ENCODE assay signal across 9 cellular contexts in genomic region chr9:83062653-83063527, GRCh38. TPM values are rescaled to one million over a fixed set of nuclear protein-coding genes. Genes with fewer than 3 reads are reported as not detected.
DNase-seq lines count a peak whose midpoint lies in the region; ATAC-seq and TF ChIP-seq lines count a peak whose summit lies in the region.
"Had no signal": no experiment of that assay in that cellular context is flagged by ENCODE, and none has a peak within 500 bp of the region (broad histone marks: within the 10 kb centered on the region; RNA-seq: fewer than 3 reads in every experiment).

TSS of gene RASEF (minus strand) at chr9:83063142. CDS start at chr9:83062867, 275 bp downstream.

- H3K27ac ChIP-seq in GM23248 (no peak within 1 kb of the TSS), fibroblast of lung (ENCODE audit: insufficient read depth, low read length) (no peak within 1 kb of the TSS), psoas muscle (no peak within 1 kb of the TSS)
- no peak within 1 kb of the TSS for H3K27ac ChIP-seq in CD8-positive, alpha-beta T cell (ENCODE audit: low read depth, low read length)
- no peak within 1 kb of the TSS for H3K27ac ChIP-seq in CD4-positive, alpha-beta memory T cell (ENCODE audit: low read depth, low read length)
- H3K27ac ChIP-seq: KMS-11 had no signal

- TF ChIP-seq CTCF in fibroblast of lung (conservative IDR thresholded peaks at IDR 0.05 in 1 of 2, IDR thresholded peaks at IDR 0.05 in 1 of 2; ENCODE audit: low read depth in 1 of 2, low read length in 2 of 2) (no peak), psoas muscle (IDR thresholded peaks at IDR 0.05) (no peak), GM10248 (IDR thresholded peaks at IDR 0.05; ENCODE audit: control extremely low read depth, extremely low read depth, low read depth, missing control alignments) (no peak)
- TF ChIP-seq CTCF in CD8-positive, alpha-beta T cell (IDR thresholded peaks at IDR 0.05): no peak

- no peaks in the 10 kb centered on the region for H4K20me1 ChIP-seq in GM23248 (ENCODE audit: insufficient read depth)
- no peaks in the 10 kb centered on the region for H4K20me1 ChIP-seq in fibroblast of lung (ENCODE audit: control insufficient read depth, extremely low read depth, insufficient read depth, low read length)

- no peaks in the 10 kb centered on the region for H3K9me3 Mint-ChIP-seq in CD8-positive, alpha-beta T cell
- H3K9me3 Mint-ChIP-seq in CD4-positive, alpha-beta memory T cell: peaks cover 4 to 31% (median 8%) of the 10 kb centered on the region in 8 donors

- ATAC-seq in psoas muscle (peak in 3 of 4 donors; percentile 25 to 49 (median 26)), HG03520 (IDR thresholded peaks at IDR 0.05; ENCODE audit: unreplicated experiment) (no peak)
- ATAC-seq in CD8-positive, alpha-beta T cell: no peak

- H3K4me2 ChIP-seq in GM23248 (ENCODE audit: unreplicated experiment): peak within 1 kb of the TSS; percentile 65
- H3K4me2 ChIP-seq in fibroblast of lung (ENCODE audit: extremely low read depth, insufficient read depth, low read length): peak within 1 kb of the TSS; percentile 62
- H3K4me2 ChIP-seq: KMS-11 had no signal

- H3K4me3 Mint-ChIP-seq in CD8-positive, alpha-beta T cell: no peak within 1 kb of the TSS
- no peak within 1 kb of the TSS for H3K4me3 Mint-ChIP-seq in CD4-positive, alpha-beta memory T cell

- intact Hi-C loops in psoas muscle (cut with DNase I): no loop called here
- intact Hi-C loops in CD8-positive, alpha-beta T cell (cut with DNase I, micrococcal nuclease): no loop called here
- intact Hi-C loops in CD4-positive, alpha-beta memory T cell (cut with micrococcal nuclease): no loop called here

- H3K36me3 Mint-ChIP-seq in CD8-positive, alpha-beta T cell: no peaks in the 10 kb centered on the region
- H3K36me3 Mint-ChIP-seq in CD4-positive, alpha-beta memory T cell: no peaks in the 10 kb centered on the region

- H3K27me3 ChIP-seq in GM23248 (replicated peaks; ENCODE audit: insufficient read depth): peaks cover 10% of the 10 kb centered on the region
- peaks cover 12% of the 10 kb centered on the region for H3K27me3 ChIP-seq in fibroblast of lung (ENCODE audit: control insufficient read depth, insufficient read depth, low read length)
- H3K27me3 ChIP-seq in psoas muscle (ENCODE audit: insufficient read depth in 3 of 3, low read length in 2 of 3): peaks cover 0 to 63% (median 17%) of the 10 kb centered on the region in 3 donors
- H3K27me3 ChIP-seq in CD8-positive, alpha-beta T cell (ENCODE audit: insufficient read depth, low read length): no peaks in the 10 kb centered on the region
- H3K27me3 ChIP-seq in CD4-positive, alpha-beta memory T cell (ENCODE audit: insufficient read depth, low read length): no peaks in the 10 kb centered on the region

- H3K4me3 ChIP-seq in GM23248 (peak within 1 kb of the TSS; percentile 55), fibroblast of lung (replicated peaks in 1 of 4; ENCODE audit: control extremely low read depth in 1 of 4, insufficient read depth in 1 of 4, low read depth in 3 of 4, low read length in 4 of 4) (peak within 1 kb of the TSS; percentile 16 to 64 (median 31)), psoas muscle (peak within 1 kb of the TSS; percentile 61)
- H3K4me3 ChIP-seq in CD8-positive, alpha-beta T cell (ENCODE audit: low read depth, low read length): no peak within 1 kb of the TSS
- H3K4me3 ChIP-seq in CD4-positive, alpha-beta memory T cell (ENCODE audit: low read length in 2 of 2): no peak within 1 kb of the TSS

- peaks cover 25% of the 10 kb centered on the region for H3F3A ChIP-seq in GM23248 (ENCODE audit: insufficient read depth)

- in situ Hi-C loops in GM23248 (cut with MboI): no loop called here

- H3K9me3 ChIP-seq in GM23248 (ENCODE audit: low read depth): no peaks in the 10 kb centered on the region
- no peaks in the 10 kb centered on the region for H3K9me3 ChIP-seq in fibroblast of lung (ENCODE audit: control insufficient read depth, insufficient read depth, low read depth, low read length)
- no peaks in the 10 kb centered on the region for H3K9me3 ChIP-seq in psoas muscle
- no peaks in the 10 kb centered on the region for H3K9me3 ChIP-seq in CD8-positive, alpha-beta T cell (ENCODE audit: low read length)
- H3K9me3 ChIP-seq in CD4-positive, alpha-beta memory T cell (ENCODE audit: control insufficient read depth in 1 of 2, low read length in 2 of 2): no peaks in the 10 kb centered on the region

- POLR2A ChIA-PET in CD8-positive, alpha-beta T cell (lab: Charles Lee): no interaction called here
- POLR2A ChIA-PET in CD4-positive, alpha-beta memory T cell (lab: Charles Lee; ENCODE audit: partially characterized antibody): no interaction called here
- POLR2A ChIA-PET in GM10248 (lab: Yijun Ruan, JAX): no interaction called here

- DNase-seq in GM23248 (peak; percentile 59), NCI-H69 (lab: John Stamatoyannopoulos, UW) (peak; percentile 98), fibroblast of lung (ENCODE audit: low read depth in 2 of 2) (peak; percentile 6 to 57), psoas muscle (peak in 1 of 2 donors; percentile 39), GM10248 (ENCODE audit: extremely low spot score) (no peak)
- no peak for DNase-seq in CD8-positive, alpha-beta T cell
- no peak for DNase-seq in CD4-positive, alpha-beta memory T cell

- 5 to 8% methylated on average over 54 to 85 of the region's 98 CpGs for WGBS in GM23248 (ENCODE audit: low coverage in 1 of 2, low lambda C conversion rate in 2 of 2, missing lambda C conversion rate in 2 of 2), 2 experiments
- 1% methylated on average over 67 to 98 of the region's 98 CpGs for WGBS in psoas muscle, 3 donors

- H2AFZ ChIP-seq in GM23248: peak within 1 kb of the TSS; percentile 51
- no peak within 1 kb of the TSS for H2AFZ ChIP-seq in fibroblast of lung (ENCODE audit: low read length)

- H3K79me2 ChIP-seq in GM23248 (ENCODE audit: insufficient read depth) (no peaks in the 10 kb centered on the region), fibroblast of lung (ENCODE audit: control insufficient read depth, insufficient read depth, low read length) (no peaks in the 10 kb centered on the region)

- H3K9ac ChIP-seq in GM23248 (no peak within 1 kb of the TSS), fibroblast of lung (ENCODE audit: insufficient read depth, low read length) (no peak within 1 kb of the TSS)
- H3K9ac ChIP-seq: KMS-11 had no signal

- H3K9me2 ChIP-seq in GM23248 (ENCODE audit: insufficient read depth): no peaks in the 10 kb centered on the region

- H3K36me3 ChIP-seq in GM23248 (ENCODE audit: low read depth) (no peaks in the 10 kb centered on the region), fibroblast of lung (ENCODE audit: control insufficient read depth, insufficient read depth, low read length) (no peaks in the 10 kb centered on the region), psoas muscle (ENCODE audit: insufficient read depth in 1 of 2, low read depth in 1 of 2) (no peaks in the 10 kb centered on the region)
- H3K36me3 ChIP-seq in CD8-positive, alpha-beta T cell (ENCODE audit: insufficient read depth, low read length): no peaks in the 10 kb centered on the region
- no peaks in the 10 kb centered on the region for H3K36me3 ChIP-seq in CD4-positive, alpha-beta memory T cell (ENCODE audit: insufficient read depth, low read length)

- CTCF ChIA-PET in CD8-positive, alpha-beta T cell (lab: Charles Lee): no interaction called here
- CTCF ChIA-PET in CD4-positive, alpha-beta memory T cell (lab: Charles Lee; ENCODE audit: partially characterized antibody): no interaction called here
- CTCF ChIA-PET in GM10248 (lab: Yijun Ruan, JAX): no interaction called here

- H3K4me1 ChIP-seq in GM23248 (ENCODE audit: insufficient read depth) (peaks cover 16% of the 10 kb centered on the region), fibroblast of lung (ENCODE audit: control insufficient read depth, extremely low read depth, insufficient read depth, low read length) (no peaks in the 10 kb centered on the region), psoas muscle (peaks cover 9% of the 10 kb centered on the region)
- H3K4me1 ChIP-seq in CD8-positive, alpha-beta T cell (ENCODE audit: insufficient read depth, low read length): no peaks in the 10 kb centered on the region
- no peaks in the 10 kb centered on the region for H3K4me1 ChIP-seq in CD4-positive, alpha-beta memory T cell (ENCODE audit: insufficient read depth, low read length)

- peaks cover 36% of the 10 kb centered on the region for H3K27me3 Mint-ChIP-seq in CD8-positive, alpha-beta T cell (ENCODE audit: low read depth)
- peaks cover 15 to 18% of the 10 kb centered on the region in 2 donors for H3K27me3 Mint-ChIP-seq in CD4-positive, alpha-beta memory T cell

- no peaks in the 10 kb centered on the region for H3K4me1 Mint-ChIP-seq in CD8-positive, alpha-beta T cell (ENCODE audit: low read depth)
- H3K4me1 Mint-ChIP-seq in CD4-positive, alpha-beta memory T cell: peaks cover 0 to 11% (median 0%) of the 10 kb centered on the region in 4 donors

- no peak within 1 kb of the TSS for H3K27ac Mint-ChIP-seq in CD8-positive, alpha-beta T cell
- no peak within 1 kb of the TSS for H3K27ac Mint-ChIP-seq in CD4-positive, alpha-beta memory T cell

RNA-seq across cellular contexts. Expression of gene RASEF, which starts in this region (rescaled TPM):
- 0.11 TPM in 1 of 2 replicates, not detected in the other for total RNA-seq in GM23248 (2014; rRNA removed; shearing (Covaris generic))
- not detected in 2 replicates for polyA plus RNA-seq in GM23248 (2016; fragmentation: Nextera tagmentation; extraction: Ambion mirVana)
- total RNA-seq in fibroblast of lung: 0.51 and 1.2 TPM in 2 replicates
- 0.28 TPM in 2 replicates for polyA plus RNA-seq in fibroblast of lung
- 0.26 and 0.27 TPM in 2 replicates for polyA plus RNA-seq in fibroblast of lung (2012)
- 0.04 and 0.78 TPM in 2 replicates for polyA minus RNA-seq in fibroblast of lung (ENCODE audit: low replicate concordance)
- total RNA-seq in psoas muscle: under 1 TPM in 3 of 4 donors, not detected in 1; 0.04 to 0.11 (median 0.11) TPM
- polyA plus RNA-seq in psoas muscle: under 1 TPM; 0.01 to 0.07 (median 0.04) TPM
- total RNA-seq in CD8-positive, alpha-beta T cell: not detected
- not detected for total RNA-seq in CD4-positive, alpha-beta memory T cell
- polyA plus RNA-seq in CD4-positive, alpha-beta memory T cell: not detected

Comparison
In these comparisons a context has a peak if more than half of its experiments do, and no peak if none do; other contexts are left out.
1. Peak in DNase-seq, H3K4me3 ChIP-seq and H3K4me2 ChIP-seq in GM23248; RNA of the gene not detected or under 1 TPM.
2. Peak in ATAC-seq and H3K4me3 ChIP-seq in psoas muscle; RNA of the gene not detected or under 1 TPM.
3. DNase-seq: peak in NCI-H69 (single experiment) and fibroblast of lung (2 of 2); none in CD8-positive, alpha-beta T cell (0 of 7), CD4-positive, alpha-beta memory T cell (0 of 5) and GM10248 (single experiment).
4. H3K4me3 ChIP-seq: peak in fibroblast of lung (4 of 4); none in CD8-positive, alpha-beta T cell (single experiment) and CD4-positive, alpha-beta memory T cell (0 of 2).